19 cellular contexts compared by ENCODE assay signal in the genomic region with DNA sequence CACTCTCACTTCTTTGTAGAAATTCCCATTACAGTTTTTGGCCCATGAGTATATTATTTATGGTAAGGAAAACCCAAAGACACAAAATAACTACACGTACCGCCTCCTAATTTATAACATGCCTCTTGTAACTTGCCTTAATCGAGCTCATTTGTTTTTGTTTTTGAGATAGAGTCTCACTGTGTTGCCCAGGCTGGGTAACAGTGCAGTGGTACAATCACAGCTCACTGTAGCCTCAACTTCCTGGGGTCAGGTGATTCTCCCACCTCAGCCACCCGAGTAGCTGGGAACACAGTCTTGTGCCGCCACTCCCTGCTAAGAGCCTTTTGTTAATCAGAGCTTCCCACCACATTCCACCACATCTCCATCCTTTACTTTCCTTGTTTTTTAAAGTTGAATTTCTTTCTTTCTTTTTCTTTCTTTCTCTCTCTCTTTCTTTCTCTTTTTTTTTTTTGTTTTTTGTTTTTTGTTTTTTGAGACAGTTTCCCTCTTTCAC. TPM values are rescaled to one million over a fixed set of nuclear protein-coding genes. Genes with fewer than 3 reads are reported as not detected.
DNase-seq lines count a peak whose midpoint lies in the region; ATAC-seq and TF ChIP-seq lines count a peak whose summit lies in the region.
"Had no signal": no experiment of that assay in that cellular context is flagged by ENCODE, and none has a peak within 500 bp of the region (broad histone marks: within the 10 kb centered on the region; RNA-seq: fewer than 3 reads in every experiment).

No MANE protein-coding gene starts in this region.

- TF ChIP-seq CTCF in 22Rv1 (IDR thresholded peaks at IDR 0.05), result no peak
- TF ChIP-seq CTCF in HEK293 (tag by site-specific recombination; IDR thresholded peaks at IDR 0.05), result no peak
- no peak for TF ChIP-seq CTCF in neural crest cell (conservative IDR thresholded peaks at IDR 0.05)

- H3K4me1 ChIP-seq in HEK293 (ENCODE audit: control insufficient read depth, insufficient read depth, low read length), result no peaks in the 10 kb centered on the region
- H3K4me1 ChIP-seq: HAP-1 had no signal

- H3K4me3 ChIP-seq in HEK293 (ENCODE audit: low read depth, low read length), result no peak overlapping the region
- H3K4me3 ChIP-seq: GM23248, HAP-1 had no signal

- CTCF ChIA-PET in HEK293 (lab: Yijun Ruan, JAX), result interaction anchor here (0.5 to 1.6 kb wide), 7 partner anchors 11 to 266 kb away, joined by 3 to 9 read pairs (median 3); no protein-coding TSS in a partner anchor

- no peak overlapping the region for H3K4me3 Mint-ChIP-seq in central memory CD8-positive, alpha-beta T cell
- H3K4me3 Mint-ChIP-seq in neural crest cell, result no peak overlapping the region
- H3K4me3 Mint-ChIP-seq: CD4-positive, alpha-beta T cell; HFFc6 had no signal

- H3K4me1 Mint-ChIP-seq in central memory CD8-positive, alpha-beta T cell, result no peaks in the 10 kb centered on the region
- H3K4me1 Mint-ChIP-seq in neural crest cell, result peaks cover 17% of the 10 kb centered on the region
- H3K4me1 Mint-ChIP-seq: B cell had no signal

- no peaks in the 10 kb centered on the region; a peak in 1 of 3 replicates for H3K36me3 ChIP-seq in HEK293 (ENCODE audit: control insufficient read depth in 2 of 2, insufficient read depth in 1 of 2, low read length in 2 of 2)
- H3K36me3 ChIP-seq: HAP-1 had no signal

- no peaks in the 10 kb centered on the region for H3K36me3 Mint-ChIP-seq in central memory CD8-positive, alpha-beta T cell (ENCODE audit: insufficient read depth)
- peaks cover 2% of the 10 kb centered on the region for H3K36me3 Mint-ChIP-seq in neural crest cell (ENCODE audit: low read depth)

- H3K27ac ChIP-seq in 22Rv1 (peak overlapping the region; percentile 42), HEK293 (ENCODE audit: extremely low read depth, low read depth, low read length) (no peak overlapping the region)
- H3K27ac ChIP-seq: GM23248, HL-60 had no signal

- ATAC-seq in central memory CD8-positive, alpha-beta T cell (replicated peaks; ENCODE audit: extremely low read depth, poor library complexity, severe bottlenecking), result no peak
- no peak for ATAC-seq in HG02798 (IDR thresholded peaks at IDR 0.05; ENCODE audit: poor library complexity, unreplicated experiment)
- ATAC-seq in GM18858 (IDR thresholded peaks at IDR 0.05; ENCODE audit: unreplicated experiment), result no peak

- H3K27ac Mint-ChIP-seq in central memory CD8-positive, alpha-beta T cell (ENCODE audit: low read depth), result peak overlapping the region; percentile 84
- peak overlapping the region; percentile 74 for H3K27ac Mint-ChIP-seq in neural crest cell (ENCODE audit: unreplicated experiment)
- H3K27ac Mint-ChIP-seq: B cell; CD4-positive, alpha-beta T cell; HFFc6 had no signal

- no peaks in the 10 kb centered on the region for H3K9me3 ChIP-seq in HEK293 (ENCODE audit: control insufficient read depth, insufficient read depth, low read depth, low read length)
- H3K9me3 ChIP-seq: HAP-1 had no signal

- no peak for DNase-seq in central memory CD8-positive, alpha-beta T cell (ENCODE audit: low spot score in 2 of 2)
- no peak for DNase-seq in neural crest cell (ENCODE audit: low read depth, low spot score)
- DNase-seq in germinal center (ENCODE audit: low spot score), result no peak
- DNase-seq: C1 segment of cervical spinal cord; Calu3; CD4-positive, alpha-beta T cell; DMS 273 treated with DMSO at 0.1 percent for 48 hours; GM23248; HFFc6; IMR-90; KG1 had no signal

- no peaks in the 10 kb centered on the region for H3K27me3 Mint-ChIP-seq in central memory CD8-positive, alpha-beta T cell
- no peaks in the 10 kb centered on the region for H3K27me3 Mint-ChIP-seq in neural crest cell (ENCODE audit: low read depth)
- H3K27me3 Mint-ChIP-seq: B cell; CD4-positive, alpha-beta T cell had no signal

- POLR2A ChIA-PET in HEK293 (lab: Yijun Ruan, JAX), result interaction anchor here (0.6 to 1.3 kb wide), 2 partner anchors 9 to 65 kb away, joined by 4 to 5 read pairs; no protein-coding TSS in a partner anchor

- H3K9me3 Mint-ChIP-seq in central memory CD8-positive, alpha-beta T cell, result no peaks in the 10 kb centered on the region
- H3K9me3 Mint-ChIP-seq in neural crest cell, result no peaks in the 10 kb centered on the region
- H3K9me3 Mint-ChIP-seq: CD4-positive, alpha-beta T cell; HFFc6 had no signal

TF ChIP-seq in HEK293, 187 proteins besides CTCF, POLR2A, EP300 and RAD21:
- TF ChIP-seq PRDM1 (tag by site-specific recombination; IDR thresholded peaks at IDR 0.05), result peak; percentile 37; the same call in 1 of the 2 replicates
- TF ChIP-seq, protein P1, sequence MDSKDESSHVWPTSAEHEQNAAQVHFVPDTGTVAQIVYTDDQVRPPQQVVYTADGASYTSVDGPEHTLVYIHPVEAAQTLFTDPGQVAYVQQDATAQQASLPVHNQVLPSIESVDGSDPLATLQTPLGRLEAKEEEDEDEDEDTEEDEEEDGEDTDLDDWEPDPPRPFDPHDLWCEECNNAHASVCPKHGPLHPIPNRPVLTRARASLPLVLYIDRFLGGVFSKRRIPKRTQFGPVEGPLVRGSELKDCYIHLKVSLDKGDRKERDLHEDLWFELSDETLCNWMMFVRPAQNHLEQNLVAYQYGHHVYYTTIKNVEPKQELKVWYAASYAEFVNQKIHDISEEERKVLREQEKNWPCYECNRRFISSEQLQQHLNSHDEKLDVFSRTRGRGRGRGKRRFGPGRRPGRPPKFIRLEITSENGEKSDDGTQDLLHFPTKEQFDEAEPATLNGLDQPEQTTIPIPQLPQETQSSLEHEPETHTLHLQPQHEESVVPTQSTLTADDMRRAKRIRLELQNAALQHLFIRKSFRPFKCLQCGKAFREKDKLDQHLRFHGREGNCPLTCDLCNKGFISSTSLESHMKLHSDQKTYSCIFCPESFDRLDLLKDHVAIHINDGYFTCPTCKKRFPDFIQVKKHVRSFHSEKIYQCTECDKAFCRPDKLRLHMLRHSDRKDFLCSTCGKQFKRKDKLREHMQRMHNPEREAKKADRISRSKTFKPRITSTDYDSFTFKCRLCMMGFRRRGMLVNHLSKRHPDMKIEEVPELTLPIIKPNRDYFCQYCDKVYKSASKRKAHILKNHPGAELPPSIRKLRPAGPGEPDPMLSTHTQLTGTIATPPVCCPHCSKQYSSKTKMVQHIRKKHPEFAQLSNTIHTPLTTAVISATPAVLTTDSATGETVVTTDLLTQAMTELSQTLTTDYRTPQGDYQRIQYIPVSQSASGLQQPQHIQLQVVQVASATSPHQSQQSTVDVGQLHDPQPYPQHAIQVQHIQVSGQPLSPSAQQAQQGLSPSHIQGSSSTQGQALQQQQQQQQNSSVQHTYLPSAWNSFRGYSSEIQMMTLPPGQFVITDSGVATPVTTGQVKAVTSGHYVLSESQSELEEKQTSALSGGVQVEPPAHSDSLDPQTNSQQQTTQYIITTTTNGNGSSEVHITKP (tag by site-specific recombination; IDR thresholded peaks at IDR 0.05), result peak; percentile 80
- no peak for TF ChIP-seq YY2 (tag by site-specific recombination; IDR thresholded peaks at IDR 0.05)
- TF ChIP-seq ZNF16 (tag by site-specific recombination; IDR thresholded peaks at IDR 0.05; ENCODE audit: low read depth), result no peak
- TF ChIP-seq ZNF121 (tag by site-specific recombination; IDR thresholded peaks at IDR 0.05), result peak; percentile 67; the same call in 1 of the 2 replicates
- TF ChIP-seq ZNF366 (tag by site-specific recombination; conservative IDR thresholded peaks at IDR 0.05), result 0 out of 2 replicates have a peak, but pooled peaks have one; percentile 20
TF ChIP-seq in HEK293: peak in this region for 4.

RNA-seq across cellular contexts. Expression of a gene that starts 15.5 kb away (rescaled TPM):
- total RNA-seq in neural crest cell, result not detected in 2 replicates
- total RNA-seq: B cell; Calu3; CD4-positive, alpha-beta T cell; Daoy; GM23248; HFFc6; IMR-90 had no signal

RNA-seq across cellular contexts. Expression of a gene that starts 46.5 kb away (rescaled TPM):
- 358 TPM in 2 replicates for total RNA-seq in neural crest cell
